Comparison of ENCODE assay signal across 17 cellular contexts in the genomic region with DNA sequence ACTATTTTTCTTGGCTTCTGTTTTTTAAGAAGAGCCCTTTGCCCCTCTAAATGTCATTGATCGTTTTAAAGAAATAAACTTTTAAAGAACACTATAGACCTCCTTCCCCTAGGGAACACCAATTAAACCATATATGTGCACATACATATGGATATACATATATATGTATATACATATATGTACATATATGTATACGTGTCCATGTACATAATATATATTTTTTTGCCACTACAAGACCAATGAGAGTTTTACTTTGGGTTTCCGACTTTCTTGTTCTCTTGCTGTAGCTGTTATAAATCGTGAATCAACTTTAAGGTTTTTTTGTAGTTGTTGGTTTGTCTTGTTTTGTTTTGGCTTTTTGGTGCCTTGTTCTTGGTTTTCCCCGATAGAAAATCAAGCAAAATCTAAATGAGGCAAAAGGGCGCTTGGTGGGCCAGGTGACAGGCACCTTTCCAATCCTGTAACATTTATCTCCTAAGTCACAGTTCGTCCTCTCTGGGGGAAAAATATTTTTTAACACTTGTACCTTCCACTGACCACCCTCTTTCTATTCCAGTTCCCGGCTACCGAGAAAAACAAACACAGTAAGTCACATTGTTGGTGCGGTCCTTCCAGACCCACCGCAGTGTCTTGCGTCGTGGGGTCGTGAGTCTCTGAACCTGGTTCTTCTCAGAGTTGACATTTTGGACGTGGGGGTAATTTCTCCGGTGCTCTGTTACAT. TPM values are rescaled to one million over a fixed set of nuclear protein-coding genes. Genes with fewer than 3 reads are reported as not detected.
DNase-seq lines count a peak whose midpoint lies in the region; ATAC-seq and TF ChIP-seq lines count a peak whose summit lies in the region.
"Had no signal": no experiment of that assay in that cellular context is flagged by ENCODE, and none has a peak within 500 bp of the region (broad histone marks: within the 10 kb centered on the region; RNA-seq: fewer than 3 reads in every experiment).

No MANE protein-coding gene starts in this region.

- H3K9ac ChIP-seq in mucosa of stomach (ENCODE audit: low read length) = peak overlapping the region; percentile 54

- H3K36me3 ChIP-seq in esophagus (ENCODE audit: control insufficient read depth in 2 of 2, insufficient read depth in 2 of 2, low read length in 1 of 2) (no peaks in the 10 kb centered on the region), mucosa of stomach (ENCODE audit: control insufficient read depth, insufficient read depth, low read length) (no peaks in the 10 kb centered on the region), thyroid gland (no peaks in the 10 kb centered on the region)
- H3K36me3 ChIP-seq: brain microvascular endothelial cell had no signal

- TF ChIP-seq CTCF in type B pancreatic cell (conservative IDR thresholded peaks at IDR 0.05) (no peak), thyroid gland (IDR thresholded peaks at IDR 0.05) (no peak)

- H3K27me3 Mint-ChIP-seq in activated naive CD4-positive, alpha-beta T cell treated with anti-CD3 and anti-CD28 coated beads, Interleukin-2, amount 50 U/mL, for 24 hours = peaks cover 49% of the 10 kb centered on the region
- peaks cover 83% of the 10 kb centered on the region for H3K27me3 Mint-ChIP-seq in type B pancreatic cell
- H3K27me3 Mint-ChIP-seq in naive thymus-derived CD8-positive, alpha-beta T cell = peaks cover 28 to 83% (median 55%) of the 10 kb centered on the region in 5 donors

- H3K4me1 ChIP-seq in esophagus (ENCODE audit: control insufficient read depth in 2 of 2, insufficient read depth in 2 of 2, low read length in 1 of 2) (peaks cover 8 to 13% of the 10 kb centered on the region in 2 donors), mucosa of stomach (ENCODE audit: control insufficient read depth, insufficient read depth, low read length) (peaks cover 5% of the 10 kb centered on the region), thyroid gland (peaks cover 8 to 18% of the 10 kb centered on the region in 2 donors)

- H3K4me3 ChIP-seq in esophagus (ENCODE audit: low read depth in 1 of 2, low read length in 2 of 2) (peak overlapping the region in 1 of 2 donors; percentile 64), mucosa of stomach (ENCODE audit: low read length) (no peak overlapping the region), thyroid gland (replicated peaks in 1 of 3) (no peak overlapping the region)
- H3K4me3 ChIP-seq: SK-N-MC had no signal

- H3K27ac ChIP-seq in esophagus (ENCODE audit: low read depth in 2 of 2, low read length in 1 of 2) (peak overlapping the region; percentile 75 to 85), thyroid gland (no peak overlapping the region)
- H3K27ac ChIP-seq: brain microvascular endothelial cell, SK-N-MC had no signal

- intact Hi-C loops in thyroid gland (cut with DNase I) = loop anchor here (5.0 kb wide), 1 partner anchor 178 kb away; no protein-coding TSS in a partner anchor

- peaks cover 22% of the 10 kb centered on the region for H3K4me1 Mint-ChIP-seq in activated naive CD4-positive, alpha-beta T cell treated with anti-CD3 and anti-CD28 coated beads, Interleukin-2, amount 50 U/mL, for 24 hours
- H3K4me1 Mint-ChIP-seq in type B pancreatic cell (ENCODE audit: unreplicated experiment) = peaks cover 4% of the 10 kb centered on the region
- H3K4me1 Mint-ChIP-seq in naive thymus-derived CD8-positive, alpha-beta T cell = peaks cover 7 to 19% (median 13%) of the 10 kb centered on the region in 4 donors

- H3K9me3 ChIP-seq in esophagus (ENCODE audit: control insufficient read depth in 2 of 2, insufficient read depth in 1 of 2, low read depth in 1 of 2, low read length in 1 of 2) (peaks cover 0 to 2% of the 10 kb centered on the region in 2 donors), mucosa of stomach (ENCODE audit: control insufficient read depth, low read length) (no peaks in the 10 kb centered on the region), thyroid gland (no peaks in the 10 kb centered on the region)

- H3K27ac Mint-ChIP-seq in activated naive CD4-positive, alpha-beta T cell treated with anti-CD3 and anti-CD28 coated beads, Interleukin-2, amount 50 U/mL, for 24 hours = peak overlapping the region; percentile 23
- no peak overlapping the region for H3K27ac Mint-ChIP-seq in type B pancreatic cell
- H3K27ac Mint-ChIP-seq in naive thymus-derived CD8-positive, alpha-beta T cell = no peak overlapping the region

- DNase-seq in activated naive CD4-positive, alpha-beta T cell treated with anti-CD3 and anti-CD28 coated beads, Interleukin-2, amount 50 U/mL, for 16 hours = no peak
- DNase-seq in type B pancreatic cell (ENCODE audit: extremely low spot score, unreplicated experiment) = no peak
- DNase-seq in naive thymus-derived CD8-positive, alpha-beta T cell = no peak
- no peak for DNase-seq in thyroid gland
- DNase-seq: activated gamma-delta T cell, brain microvascular endothelial cell, MM.1S, NCI-H187 had no signal

- 23 to 28% methylated on average over 16 of the region's 16 CpGs for WGBS in esophagus, 2 donors
- 28 to 37% methylated on average over 16 of the region's 16 CpGs for WGBS in thyroid gland, 2 donors

- no peaks in the 10 kb centered on the region for H3K36me3 Mint-ChIP-seq in activated naive CD4-positive, alpha-beta T cell treated with anti-CD3 and anti-CD28 coated beads, Interleukin-2, amount 50 U/mL, for 24 hours
- H3K36me3 Mint-ChIP-seq in type B pancreatic cell = peaks cover 4% of the 10 kb centered on the region
- peaks cover 0 to 2% (median 0%) of the 10 kb centered on the region in 3 donors for H3K36me3 Mint-ChIP-seq in naive thymus-derived CD8-positive, alpha-beta T cell

- H3K27me3 ChIP-seq in esophagus (ENCODE audit: control insufficient read depth in 1 of 2, insufficient read depth in 2 of 2, low read length in 2 of 2) (peaks cover 5 to 7% of the 10 kb centered on the region in 2 donors), mucosa of stomach (ENCODE audit: control insufficient read depth, insufficient read depth, low read length) (peaks cover 77% of the 10 kb centered on the region), thyroid gland (peaks cover 27% of the 10 kb centered on the region)

- no peaks in the 10 kb centered on the region for H3K9me3 Mint-ChIP-seq in activated naive CD4-positive, alpha-beta T cell treated with anti-CD3 and anti-CD28 coated beads, Interleukin-2, amount 50 U/mL, for 24 hours
- H3K9me3 Mint-ChIP-seq in type B pancreatic cell = no peaks in the 10 kb centered on the region
- no peaks in the 10 kb centered on the region for H3K9me3 Mint-ChIP-seq in naive thymus-derived CD8-positive, alpha-beta T cell

- no peak overlapping the region for H3K4me3 Mint-ChIP-seq in activated naive CD4-positive, alpha-beta T cell treated with anti-CD3 and anti-CD28 coated beads, Interleukin-2, amount 50 U/mL, for 24 hours
- peak overlapping the region; percentile 56 for H3K4me3 Mint-ChIP-seq in type B pancreatic cell
- H3K4me3 Mint-ChIP-seq in naive thymus-derived CD8-positive, alpha-beta T cell = no peak overlapping the region

- no peak for ATAC-seq in naive thymus-derived CD8-positive, alpha-beta T cell
- no peak for ATAC-seq in GM21825 (IDR thresholded peaks at IDR 0.05; ENCODE audit: unreplicated experiment)
- ATAC-seq: HCT116 had no signal

- POLR2A ChIA-PET in naive thymus-derived CD8-positive, alpha-beta T cell (lab: Charles Lee) = no interaction called here

- no peak for TF ChIP-seq POLR2A in thyroid gland (IDR thresholded peaks at IDR 0.05)

RNA-seq across cellular contexts. Expression of a gene that starts 4.5 kb away (rescaled TPM):
- 1 to 10 TPM; 2.1 to 4.6 TPM for polyA plus RNA-seq in esophagus
- total RNA-seq in type B pancreatic cell (ENCODE audit: low replicate concordance) (0.48 and 3.4 TPM in 2 replicates), thyroid gland (1 to 10 TPM; 1.5 to 3.7 (median 2.3) TPM)
- not detected for total RNA-seq in naive thymus-derived CD8-positive, alpha-beta T cell
- polyA plus RNA-seq in naive thymus-derived CD8-positive, alpha-beta T cell = not detected
- total RNA-seq: activated CD8-positive, alpha-beta memory T cell treated with anti-CD3 and anti-CD28 coated beads for 36 hours; skeletal muscle tissue had no signal

RNA-seq across cellular contexts. Expression of a gene that starts 40.2 kb away (rescaled TPM):
- 10 to 100 TPM in 1 of 2 donors, 1 to 10 TPM in 1; 9.7 to 14.1 TPM for polyA plus RNA-seq in esophagus
- total RNA-seq in type B pancreatic cell (ENCODE audit: low replicate concordance) (18.2 and 20.2 TPM in 2 replicates), thyroid gland (10 to 100 TPM; 21.2 to 27.4 (median 25.2) TPM)
- 10 to 100 TPM; 37.9 to 41.6 TPM for total RNA-seq in naive thymus-derived CD8-positive, alpha-beta T cell
- 10 to 100 TPM in 2 of 3 donors, 1 to 10 TPM in 1; 9.8 to 19.0 (median 16.1) TPM for polyA plus RNA-seq in naive thymus-derived CD8-positive, alpha-beta T cell

RNA-seq across cellular contexts. Expression of a gene that starts 51.8 kb away (rescaled TPM):
- polyA plus RNA-seq in esophagus = under 1 TPM; 0.10 to 0.18 TPM
- total RNA-seq in type B pancreatic cell (ENCODE audit: low replicate concordance) (5.5 and 11.3 TPM in 2 replicates), thyroid gland (1 to 10 TPM; 1.9 to 4.0 (median 2.1) TPM)
- not detected for total RNA-seq in naive thymus-derived CD8-positive, alpha-beta T cell
- polyA plus RNA-seq in naive thymus-derived CD8-positive, alpha-beta T cell = not detected
- total RNA-seq: activated CD8-positive, alpha-beta memory T cell treated with anti-CD3 and anti-CD28 coated beads for 36 hours; NCI-H460 had no signal

Comparison
In these comparisons a context has a peak if more than half of its experiments do, and no peak if none do; other contexts are left out.
1. H3K27ac ChIP-seq: peak in esophagus (2 of 2); none in thyroid gland (0 of 3).